Comparison of ENCODE assay signal across 12 cellular contexts in the genomic region with DNA sequence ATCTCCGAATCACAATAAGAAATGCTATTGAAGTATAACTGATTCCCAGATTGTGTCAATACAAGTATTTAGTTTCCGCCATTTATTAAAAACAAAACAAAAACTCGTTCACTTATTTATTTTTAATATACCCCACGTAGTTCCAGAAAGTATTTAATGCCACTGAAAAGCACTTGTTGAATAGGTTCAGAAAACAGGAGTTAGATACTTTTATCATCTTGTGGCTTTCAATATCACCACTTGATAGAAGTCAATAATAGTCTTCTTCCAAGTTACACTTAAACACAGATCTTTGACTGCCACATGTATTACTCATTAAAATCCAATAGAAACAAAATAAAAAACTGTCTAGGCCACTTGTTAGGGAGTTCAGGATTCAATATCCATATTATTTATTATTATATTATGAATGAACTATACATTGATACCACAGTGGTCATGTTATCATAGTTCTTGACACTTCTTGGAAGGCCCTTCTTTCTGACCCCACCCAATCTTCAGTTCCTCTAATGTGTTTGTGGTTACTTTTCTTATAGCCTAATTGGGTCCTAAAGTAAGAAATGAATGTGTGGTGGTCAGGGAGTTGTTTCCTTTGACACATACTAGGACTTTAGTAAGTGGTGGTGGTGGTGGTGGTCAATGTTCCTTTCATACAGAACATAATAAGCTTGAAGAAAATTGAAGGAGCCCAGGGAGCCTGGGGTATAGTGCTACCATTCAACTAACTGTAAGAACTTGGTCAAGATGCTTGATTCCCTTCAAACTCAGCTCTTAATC.
A peak's percentile ranks its signal among the peaks of the same experiment; 100 is the strongest.
DNase-seq lines count a peak whose midpoint lies in the region; ATAC-seq and TF ChIP-seq lines count a peak whose summit lies in the region.
"Had no signal": no experiment of that assay in that cellular context is flagged by ENCODE, and none has a peak within 500 bp of the region (broad histone marks: within the 10 kb centered on the region; RNA-seq: fewer than 3 reads in every experiment).

No MANE protein-coding gene starts in this region.

- no peaks in the 10 kb centered on the region for H3K4me1 ChIP-seq in neural progenitor cell
- H3K4me1 ChIP-seq: A549 had no signal

- H3K27ac Mint-ChIP-seq in activated naive CD4-positive, alpha-beta T cell treated with anti-CD3 and anti-CD28 coated beads, Interleukin-2, amount 50 U/mL, for 72 hours = no peak overlapping the region
- H3K27ac Mint-ChIP-seq in stimulated activated naive CD8-positive, alpha-beta T cell treated with anti-CD3 and anti-CD28 coated beads, Interleukin-15, amount 100 ng/mL, for 72 hours = no peak overlapping the region
- peak overlapping the region in 1 of 10 donors; percentile 43 for H3K27ac Mint-ChIP-seq in naive thymus-derived CD8-positive, alpha-beta T cell
- H3K27ac Mint-ChIP-seq in neural progenitor cell = no peak overlapping the region

- H3K36me3 Mint-ChIP-seq in activated naive CD4-positive, alpha-beta T cell treated with anti-CD3 and anti-CD28 coated beads, Interleukin-2, amount 50 U/mL, for 72 hours = peaks cover 7 to 14% of the 10 kb centered on the region in 2 donors
- H3K36me3 Mint-ChIP-seq in naive thymus-derived CD8-positive, alpha-beta T cell = peaks cover 14 to 41% (median 17%) of the 10 kb centered on the region in 3 donors
- no peaks in the 10 kb centered on the region for H3K36me3 Mint-ChIP-seq in neural progenitor cell

- no peak for TF ChIP-seq CTCF in neural progenitor cell (IDR thresholded peaks at IDR 0.05)

- intact Hi-C loops in Right ventricle myocardium inferior (cut with DNase I) = no loop called here

- H3K27me3 Mint-ChIP-seq in stimulated activated naive CD8-positive, alpha-beta T cell treated with anti-CD3 and anti-CD28 coated beads, Interleukin-15, amount 100 ng/mL, for 72 hours = no peaks in the 10 kb centered on the region
- H3K27me3 Mint-ChIP-seq in naive thymus-derived CD8-positive, alpha-beta T cell = no peaks in the 10 kb centered on the region
- H3K27me3 Mint-ChIP-seq in neural progenitor cell (ENCODE audit: insufficient read depth, low read depth) = no peaks in the 10 kb centered on the region

- peaks cover 17% of the 10 kb centered on the region for H3K4me1 Mint-ChIP-seq in stimulated activated naive CD8-positive, alpha-beta T cell treated with anti-CD3 and anti-CD28 coated beads, Interleukin-15, amount 100 ng/mL, for 72 hours
- peaks cover 15 to 46% (median 38%) of the 10 kb centered on the region in 4 donors for H3K4me1 Mint-ChIP-seq in naive thymus-derived CD8-positive, alpha-beta T cell
- H3K4me1 Mint-ChIP-seq in neural progenitor cell = peaks cover 4% of the 10 kb centered on the region

- H4K20me1 ChIP-seq in neural progenitor cell (ENCODE audit: low read depth) = no peaks in the 10 kb centered on the region

- peak; percentile 11 to 49 for ATAC-seq in activated naive CD4-positive, alpha-beta T cell treated with anti-CD3 and anti-CD28 coated beads, Interleukin-2, amount 50 U/mL, for 72 hours
- peak; percentile 96 for ATAC-seq in HG02678 (IDR thresholded peaks at IDR 0.05; ENCODE audit: unreplicated experiment)
- ATAC-seq in HG03521 (IDR thresholded peaks at IDR 0.05; ENCODE audit: unreplicated experiment) = peak; percentile 96
- peak; percentile 90 for ATAC-seq in stimulated activated naive CD8-positive, alpha-beta T cell treated with anti-CD3 and anti-CD28 coated beads, Interleukin-15, amount 100 ng/mL, for 72 hours
- no peak for ATAC-seq in naive thymus-derived CD8-positive, alpha-beta T cell
- no peak for ATAC-seq in Right ventricle myocardium inferior
- ATAC-seq: A549 had no signal

- no peak overlapping the region for H3K9ac ChIP-seq in neural progenitor cell

- H3K4me3 ChIP-seq in neural progenitor cell = no peak overlapping the region
- H3K4me3 ChIP-seq: A549 had no signal

- no peak for DNase-seq in activated naive CD4-positive, alpha-beta T cell treated with anti-CD3 and anti-CD28 coated beads, Interleukin-2, amount 50 U/mL, for 72 hours (ENCODE audit: low spot score in 2 of 2)
- DNase-seq in activated naive CD4-positive, alpha-beta T cell treated with anti-CD3 and anti-CD28 coated beads, Interleukin-2, amount 50 U/mL, for 16 hours = no peak
- DNase-seq in stimulated activated naive CD8-positive, alpha-beta T cell treated with anti-CD3 and anti-CD28 coated beads, Interleukin-15, amount 100 ng/mL, for 72 hours = peak in 1 of 2 donors; percentile 24
- DNase-seq in naive thymus-derived CD8-positive, alpha-beta T cell = no peak
- DNase-seq in Right ventricle myocardium inferior (ENCODE audit: missing footprints) = no peak
- no peak for DNase-seq in neural progenitor cell (ENCODE audit: low spot score)
- DNase-seq: GDM1, NCI-H510A treated with DMSO at 0.1 percent for 48 hours had no signal

- H3K4me3 Mint-ChIP-seq in stimulated activated naive CD8-positive, alpha-beta T cell treated with anti-CD3 and anti-CD28 coated beads, Interleukin-15, amount 100 ng/mL, for 72 hours = no peak overlapping the region
- H3K4me3 Mint-ChIP-seq in naive thymus-derived CD8-positive, alpha-beta T cell = no peak overlapping the region
- H3K4me3 Mint-ChIP-seq in neural progenitor cell = no peak overlapping the region

- H3K9me3 Mint-ChIP-seq in activated naive CD4-positive, alpha-beta T cell treated with anti-CD3 and anti-CD28 coated beads, Interleukin-2, amount 50 U/mL, for 72 hours = peaks cover 6 to 7% of the 10 kb centered on the region in 2 donors
- H3K9me3 Mint-ChIP-seq in stimulated activated naive CD8-positive, alpha-beta T cell treated with anti-CD3 and anti-CD28 coated beads, Interleukin-15, amount 100 ng/mL, for 72 hours = peaks cover 0 to 7% of the 10 kb centered on the region in 2 donors
- H3K9me3 Mint-ChIP-seq in naive thymus-derived CD8-positive, alpha-beta T cell = peaks cover 0 to 15% (median 0%) of the 10 kb centered on the region in 9 donors
- H3K9me3 Mint-ChIP-seq in neural progenitor cell = no peaks in the 10 kb centered on the region

- H3K27ac ChIP-seq in neural progenitor cell = no peak overlapping the region
- H3K27ac ChIP-seq: A549, VCaP had no signal

- no peak overlapping the region for H3K4me2 ChIP-seq in neural progenitor cell
- H3K4me2 ChIP-seq: A549 had no signal

- no peaks in the 10 kb centered on the region for H3K79me2 ChIP-seq in neural progenitor cell (ENCODE audit: low read depth)

- H3K36me3 ChIP-seq in neural progenitor cell = no peaks in the 10 kb centered on the region

- POLR2A ChIA-PET in naive thymus-derived CD8-positive, alpha-beta T cell (lab: Charles Lee) = interaction anchor here (0.5 kb wide), 1 partner anchor 73 kb away, joined by 3 read pairs; no protein-coding TSS in a partner anchor

- no peaks in the 10 kb centered on the region for H3K9me3 ChIP-seq in neural progenitor cell (ENCODE audit: low read depth)
- H3K9me3 ChIP-seq: A549 had no signal

- no peak overlapping the region for H2AFZ ChIP-seq in neural progenitor cell (replicated peaks)

- H3F3A ChIP-seq in neural progenitor cell (ENCODE audit: low read depth) = no peaks in the 10 kb centered on the region

- H3K27me3 ChIP-seq in neural progenitor cell = no peaks in the 10 kb centered on the region

Comparison
In these comparisons a context has a peak if more than half of its experiments do, and no peak if none do; other contexts are left out.
1. ATAC-seq: peak in activated naive CD4-positive, alpha-beta T cell treated with anti-CD3 and anti-CD28 coated beads, Interleukin-2, amount 50 U/mL, for 72 hours (2 of 2), HG02678 (single experiment), HG03521 (single experiment) and stimulated activated naive CD8-positive, alpha-beta T cell treated with anti-CD3 and anti-CD28 coated beads, Interleukin-15, amount 100 ng/mL, for 72 hours (single experiment); none in naive thymus-derived CD8-positive, alpha-beta T cell (0 of 2) and Right ventricle myocardium inferior (single experiment).